ENCODE assay signal across 1 cellular context in the genomic region with DNA sequence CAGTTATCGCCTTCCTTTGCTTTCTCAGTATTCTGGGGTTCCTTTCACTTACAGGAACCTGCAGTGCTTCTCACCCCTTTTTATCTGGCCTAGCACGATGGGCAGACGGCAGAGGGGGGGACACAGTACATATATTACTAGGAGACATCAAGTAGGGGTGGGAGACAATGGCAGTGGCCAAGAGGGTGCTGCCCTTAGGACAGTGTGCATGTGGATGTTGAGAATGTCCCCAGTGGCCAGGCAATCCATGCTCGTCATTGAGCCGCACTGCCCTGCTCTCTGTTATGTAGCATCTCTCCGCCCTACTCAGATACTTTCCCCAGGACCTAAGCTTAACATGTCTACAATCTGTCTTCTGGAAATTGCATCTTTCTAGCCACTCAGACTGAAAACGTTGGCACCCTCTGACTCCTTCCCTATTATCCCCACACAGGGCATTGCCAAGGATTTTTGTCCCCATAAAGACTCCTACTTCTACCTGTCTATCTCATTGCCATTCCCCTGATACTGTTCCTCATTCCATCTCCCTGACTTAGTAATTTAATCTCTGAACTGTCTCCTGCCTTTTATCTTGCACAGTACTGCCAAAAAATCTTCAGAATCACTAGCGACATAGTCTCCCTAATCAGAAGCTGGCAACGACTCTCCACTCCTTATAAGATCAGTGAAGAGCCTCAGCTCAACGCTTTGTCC.
TF ChIP-seq lines count a peak whose summit lies in the region.

No MANE protein-coding gene starts in this region.

TF ChIP-seq in GM23338, 12 proteins besides CTCF, POLR2A, EP300 and RAD21 (continued from another document):
- TF ChIP-seq, protein P1, sequence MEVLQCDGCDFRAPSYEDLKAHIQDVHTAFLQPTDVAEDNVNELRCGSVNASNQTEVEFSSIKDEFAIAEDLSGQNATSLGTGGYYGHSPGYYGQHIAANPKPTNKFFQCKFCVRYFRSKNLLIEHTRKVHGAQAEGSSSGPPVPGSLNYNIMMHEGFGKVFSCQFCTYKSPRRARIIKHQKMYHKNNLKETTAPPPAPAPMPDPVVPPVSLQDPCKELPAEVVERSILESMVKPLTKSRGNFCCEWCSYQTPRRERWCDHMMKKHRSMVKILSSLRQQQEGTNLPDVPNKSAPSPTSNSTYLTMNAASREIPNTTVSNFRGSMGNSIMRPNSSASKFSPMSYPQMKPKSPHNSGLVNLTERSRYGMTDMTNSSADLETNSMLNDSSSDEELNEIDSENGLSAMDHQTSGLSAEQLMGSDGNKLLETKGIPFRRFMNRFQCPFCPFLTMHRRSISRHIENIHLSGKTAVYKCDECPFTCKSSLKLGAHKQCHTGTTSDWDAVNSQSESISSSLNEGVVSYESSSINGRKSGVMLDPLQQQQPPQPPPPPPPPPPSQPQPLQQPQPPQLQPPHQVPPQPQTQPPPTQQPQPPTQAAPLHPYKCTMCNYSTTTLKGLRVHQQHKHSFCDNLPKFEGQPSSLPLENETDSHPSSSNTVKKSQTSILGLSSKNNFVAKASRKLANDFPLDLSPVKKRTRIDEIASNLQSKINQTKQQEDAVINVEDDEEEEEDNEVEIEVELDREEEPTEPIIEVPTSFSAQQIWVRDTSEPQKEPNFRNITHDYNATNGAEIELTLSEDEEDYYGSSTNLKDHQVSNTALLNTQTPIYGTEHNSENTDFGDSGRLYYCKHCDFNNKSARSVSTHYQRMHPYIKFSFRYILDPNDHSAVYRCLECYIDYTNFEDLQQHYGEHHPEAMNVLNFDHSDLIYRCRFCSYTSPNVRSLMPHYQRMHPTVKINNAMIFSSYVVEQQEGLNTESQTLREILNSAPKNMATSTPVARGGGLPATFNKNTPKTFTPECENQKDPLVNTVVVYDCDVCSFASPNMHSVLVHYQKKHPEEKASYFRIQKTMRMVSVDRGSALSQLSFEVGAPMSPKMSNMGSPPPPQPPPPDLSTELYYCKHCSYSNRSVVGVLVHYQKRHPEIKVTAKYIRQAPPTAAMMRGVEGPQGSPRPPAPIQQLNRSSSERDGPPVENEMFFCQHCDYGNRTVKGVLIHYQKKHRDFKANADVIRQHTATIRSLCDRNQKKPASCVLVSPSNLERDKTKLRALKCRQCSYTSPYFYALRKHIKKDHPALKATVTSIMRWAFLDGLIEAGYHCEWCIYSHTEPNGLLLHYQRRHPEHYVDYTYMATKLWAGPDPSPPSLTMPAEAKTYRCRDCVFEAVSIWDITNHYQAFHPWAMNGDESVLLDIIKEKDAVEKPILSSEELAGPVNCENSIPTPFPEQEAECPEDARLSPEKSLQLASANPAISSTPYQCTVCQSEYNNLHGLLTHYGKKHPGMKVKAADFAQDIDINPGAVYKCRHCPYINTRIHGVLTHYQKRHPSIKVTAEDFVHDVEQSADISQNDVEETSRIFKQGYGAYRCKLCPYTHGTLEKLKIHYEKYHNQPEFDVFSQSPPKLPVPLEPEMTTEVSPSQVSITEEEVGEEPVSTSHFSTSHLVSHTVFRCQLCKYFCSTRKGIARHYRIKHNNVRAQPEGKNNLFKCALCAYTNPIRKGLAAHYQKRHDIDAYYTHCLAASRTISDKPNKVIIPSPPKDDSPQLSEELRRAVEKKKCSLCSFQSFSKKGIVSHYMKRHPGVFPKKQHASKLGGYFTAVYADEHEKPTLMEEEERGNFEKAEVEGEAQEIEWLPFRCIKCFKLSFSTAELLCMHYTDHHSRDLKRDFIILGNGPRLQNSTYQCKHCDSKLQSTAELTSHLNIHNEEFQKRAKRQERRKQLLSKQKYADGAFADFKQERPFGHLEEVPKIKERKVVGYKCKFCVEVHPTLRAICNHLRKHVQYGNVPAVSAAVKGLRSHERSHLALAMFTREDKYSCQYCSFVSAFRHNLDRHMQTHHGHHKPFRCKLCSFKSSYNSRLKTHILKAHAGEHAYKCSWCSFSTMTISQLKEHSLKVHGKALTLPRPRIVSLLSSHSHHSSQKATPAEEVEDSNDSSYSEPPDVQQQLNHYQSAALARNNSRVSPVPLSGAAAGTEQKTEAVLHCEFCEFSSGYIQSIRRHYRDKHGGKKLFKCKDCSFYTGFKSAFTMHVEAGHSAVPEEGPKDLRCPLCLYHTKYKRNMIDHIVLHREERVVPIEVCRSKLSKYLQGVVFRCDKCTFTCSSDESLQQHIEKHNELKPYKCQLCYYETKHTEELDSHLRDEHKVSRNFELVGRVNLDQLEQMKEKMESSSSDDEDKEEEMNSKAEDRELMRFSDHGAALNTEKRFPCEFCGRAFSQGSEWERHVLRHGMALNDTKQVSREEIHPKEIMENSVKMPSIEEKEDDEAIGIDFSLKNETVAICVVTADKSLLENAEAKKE (CRISPR knock-in tag; IDR thresholded peaks at IDR 0.05) = no peak
- TF ChIP-seq, protein P2, sequence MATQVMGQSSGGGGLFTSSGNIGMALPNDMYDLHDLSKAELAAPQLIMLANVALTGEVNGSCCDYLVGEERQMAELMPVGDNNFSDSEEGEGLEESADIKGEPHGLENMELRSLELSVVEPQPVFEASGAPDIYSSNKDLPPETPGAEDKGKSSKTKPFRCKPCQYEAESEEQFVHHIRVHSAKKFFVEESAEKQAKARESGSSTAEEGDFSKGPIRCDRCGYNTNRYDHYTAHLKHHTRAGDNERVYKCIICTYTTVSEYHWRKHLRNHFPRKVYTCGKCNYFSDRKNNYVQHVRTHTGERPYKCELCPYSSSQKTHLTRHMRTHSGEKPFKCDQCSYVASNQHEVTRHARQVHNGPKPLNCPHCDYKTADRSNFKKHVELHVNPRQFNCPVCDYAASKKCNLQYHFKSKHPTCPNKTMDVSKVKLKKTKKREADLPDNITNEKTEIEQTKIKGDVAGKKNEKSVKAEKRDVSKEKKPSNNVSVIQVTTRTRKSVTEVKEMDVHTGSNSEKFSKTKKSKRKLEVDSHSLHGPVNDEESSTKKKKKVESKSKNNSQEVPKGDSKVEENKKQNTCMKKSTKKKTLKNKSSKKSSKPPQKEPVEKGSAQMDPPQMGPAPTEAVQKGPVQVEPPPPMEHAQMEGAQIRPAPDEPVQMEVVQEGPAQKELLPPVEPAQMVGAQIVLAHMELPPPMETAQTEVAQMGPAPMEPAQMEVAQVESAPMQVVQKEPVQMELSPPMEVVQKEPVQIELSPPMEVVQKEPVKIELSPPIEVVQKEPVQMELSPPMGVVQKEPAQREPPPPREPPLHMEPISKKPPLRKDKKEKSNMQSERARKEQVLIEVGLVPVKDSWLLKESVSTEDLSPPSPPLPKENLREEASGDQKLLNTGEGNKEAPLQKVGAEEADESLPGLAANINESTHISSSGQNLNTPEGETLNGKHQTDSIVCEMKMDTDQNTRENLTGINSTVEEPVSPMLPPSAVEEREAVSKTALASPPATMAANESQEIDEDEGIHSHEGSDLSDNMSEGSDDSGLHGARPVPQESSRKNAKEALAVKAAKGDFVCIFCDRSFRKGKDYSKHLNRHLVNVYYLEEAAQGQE (IDR thresholded peaks at IDR 0.05; ENCODE audit: unreplicated experiment) = no peak
- TF ChIP-seq POLR2AphosphoS5 (IDR thresholded peaks at IDR 0.05; ENCODE audit: low read depth) = no peak
- no peak for TF ChIP-seq NANOG (IDR thresholded peaks at IDR 0.05; ENCODE audit: borderline replicate concordance)
- no peak for TF ChIP-seq STAT1 (IDR thresholded peaks at IDR 0.05; ENCODE audit: unreplicated experiment)
- no peak for TF ChIP-seq ZNF114 (CRISPR knock-in tag; IDR thresholded peaks at IDR 0.05)
- no peak for TF ChIP-seq JUNB (IDR thresholded peaks at IDR 0.05; ENCODE audit: unreplicated experiment)
- TF ChIP-seq, protein P3, sequence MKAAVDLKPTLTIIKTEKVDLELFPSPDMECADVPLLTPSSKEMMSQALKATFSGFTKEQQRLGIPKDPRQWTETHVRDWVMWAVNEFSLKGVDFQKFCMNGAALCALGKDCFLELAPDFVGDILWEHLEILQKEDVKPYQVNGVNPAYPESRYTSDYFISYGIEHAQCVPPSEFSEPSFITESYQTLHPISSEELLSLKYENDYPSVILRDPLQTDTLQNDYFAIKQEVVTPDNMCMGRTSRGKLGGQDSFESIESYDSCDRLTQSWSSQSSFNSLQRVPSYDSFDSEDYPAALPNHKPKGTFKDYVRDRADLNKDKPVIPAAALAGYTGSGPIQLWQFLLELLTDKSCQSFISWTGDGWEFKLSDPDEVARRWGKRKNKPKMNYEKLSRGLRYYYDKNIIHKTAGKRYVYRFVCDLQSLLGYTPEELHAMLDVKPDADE (IDR thresholded peaks at IDR 0.05) = no peak
- no peak for TF ChIP-seq CREB1 (CRISPR knock-in tag; IDR thresholded peaks at IDR 0.05; ENCODE audit: low read depth)
TF ChIP-seq in GM23338: peak in this region for 0.
